ENCODE assay signal across 8 cellular contexts in genomic region chr19:49340069-49340864, GRCh38. TPM values are rescaled to one million over a fixed set of nuclear protein-coding genes. Genes with fewer than 3 reads are reported as not detected.
DNase-seq lines count a peak whose midpoint lies in the region; ATAC-seq and TF ChIP-seq lines count a peak whose summit lies in the region.

No MANE protein-coding gene starts in this region.

- peak overlapping the region; percentile 37 for H3K4me2 ChIP-seq in skeletal muscle satellite cell (ENCODE audit: low read length)

- no peak for TF ChIP-seq CTCF in left ventricle myocardium inferior (IDR thresholded peaks at IDR 0.05; ENCODE audit: borderline replicate concordance)

- H3K4me3 ChIP-seq in left ventricle myocardium inferior (peak overlapping the region; percentile 62), skeletal muscle satellite cell (ENCODE audit: low read length) (no peak overlapping the region)

- H3K9me3 ChIP-seq in left ventricle myocardium inferior (replicated peaks) (no peaks in the 10 kb centered on the region), skeletal muscle satellite cell (replicated peaks; ENCODE audit: low read length) (no peaks in the 10 kb centered on the region)

- peak; percentile 57 for TF ChIP-seq POLR2A in Raji (IDR thresholded peaks at IDR 0.05; ENCODE audit: insufficient read depth, low read depth, low read length)

- peaks cover 45% of the 10 kb centered on the region for H3K36me3 ChIP-seq in left ventricle myocardium inferior
- peaks cover 32% of the 10 kb centered on the region for H3K36me3 ChIP-seq in skeletal muscle satellite cell (ENCODE audit: insufficient read depth, low read length)

- peak overlapping the region; percentile 88 for H3K27ac ChIP-seq in left ventricle myocardium inferior (replicated peaks)

- peak; percentile 32 for DNase-seq in CD1c-positive myeloid dendritic cell (ENCODE audit: extremely low spot score)
- DNase-seq in left ventricle myocardium inferior = peak; percentile 72
- no peak for DNase-seq in SKM-1 (lab: John Stamatoyannopoulos, UW; ENCODE audit: unreplicated experiment)
- no peak for DNase-seq in DMS 273 (lab: John Stamatoyannopoulos, UW; ENCODE audit: unreplicated experiment)

- H3K9ac ChIP-seq in skeletal muscle satellite cell (ENCODE audit: low read depth, low read length) = no peak overlapping the region

- ATAC-seq in GM19035 (IDR thresholded peaks at IDR 0.05; ENCODE audit: unreplicated experiment) (peak; percentile 70), HG03354 (IDR thresholded peaks at IDR 0.05; ENCODE audit: poor library complexity, severe bottlenecking, unreplicated experiment) (peak; percentile 73)

- intact Hi-C loops in left ventricle myocardium inferior (cut with micrococcal nuclease) = no loop called here

- H3K27me3 ChIP-seq in left ventricle myocardium inferior (ENCODE audit: low read depth) = no peaks in the 10 kb centered on the region
- H3K27me3 ChIP-seq in skeletal muscle satellite cell (ENCODE audit: control insufficient read depth, insufficient read depth, low read length) = no peaks in the 10 kb centered on the region

- peaks cover 29% of the 10 kb centered on the region for H3K4me1 ChIP-seq in left ventricle myocardium inferior
- peaks cover 15% of the 10 kb centered on the region for H3K4me1 ChIP-seq in skeletal muscle satellite cell (ENCODE audit: control insufficient read depth, insufficient read depth, low read length)

RNA-seq across cellular contexts. Expression of gene CD37, which starts 5.1 kb away (rescaled TPM):
- total RNA-seq in left ventricle myocardium inferior = 3.7 TPM
- total RNA-seq in skeletal muscle satellite cell (2012; rRNA removed) = not detected in 2 replicates

RNA-seq across cellular contexts. Expression of gene SLC6A16, which starts 15.3 kb away (rescaled TPM):
- 1.1 TPM for total RNA-seq in left ventricle myocardium inferior
- not detected in 2 replicates for total RNA-seq in skeletal muscle satellite cell (2012; rRNA removed)

RNA-seq across cellular contexts. Expression of gene TEAD2, which starts 21.9 kb away (rescaled TPM):
- 44.1 TPM for total RNA-seq in left ventricle myocardium inferior
- 8.4 and 10.9 TPM in 2 replicates for total RNA-seq in skeletal muscle satellite cell (2012; rRNA removed)

RNA-seq across cellular contexts. Expression of gene DKKL1, which starts 23.4 kb away (rescaled TPM):
- total RNA-seq in left ventricle myocardium inferior = not detected
- 0.25 TPM in 1 of 2 replicates, not detected in the other for total RNA-seq in skeletal muscle satellite cell (2012; rRNA removed)

RNA-seq across cellular contexts. Expression of gene KASH5, which starts 47.8 kb away (rescaled TPM):
- not detected for total RNA-seq in left ventricle myocardium inferior
- not detected in 2 replicates for total RNA-seq in skeletal muscle satellite cell (2012; rRNA removed)

Comparison
In these comparisons a context has a peak if more than half of its experiments do, and no peak if none do; other contexts are left out.
1. DNase-seq: peak in CD1c-positive myeloid dendritic cell (single experiment) and left ventricle myocardium inferior (single experiment); none in SKM-1 (single experiment) and DMS 273 (single experiment).